Comparison of ENCODE assay signal across 1 cellular context in genomic region chr10:124166431-124167125, GRCh38.
TF ChIP-seq lines count a peak whose summit lies in the region.

No MANE protein-coding gene starts in this region.

TF ChIP-seq in H1, 55 proteins besides CTCF, POLR2A, EP300 and RAD21:
- TF ChIP-seq SIN3A (conservative IDR thresholded peaks at IDR 0.05 in 1 of 2, IDR thresholded peaks at IDR 0.05 in 1 of 2; ENCODE audit: low read depth in 1 of 2, low read length in 2 of 2) (no peak), TEAD4 (IDR thresholded peaks at IDR 0.05; ENCODE audit: low read depth, low read length) (no peak), NRF1 (IDR thresholded peaks at IDR 0.05; ENCODE audit: low read depth, low read length) (no peak), RBBP5 (IDR thresholded peaks at IDR 0.05; ENCODE audit: borderline replicate concordance, low read depth, low read length) (no peak), TBP (IDR thresholded peaks at IDR 0.05; ENCODE audit: low read depth, low read length) (no peak), CHD7 (IDR thresholded peaks at IDR 0.05; ENCODE audit: insufficient replicate concordance, low read length) (no peak), CHD1 (IDR thresholded peaks at IDR 0.05; ENCODE audit: low read depth, low read length) (no peak), CTBP2 (IDR thresholded peaks at IDR 0.05; ENCODE audit: borderline replicate concordance, insufficient read depth, insufficient read length, low read length) (no peak), SAP30 (IDR thresholded peaks at IDR 0.05; ENCODE audit: insufficient read depth, insufficient replicate concordance, low read length) (no peak), NANOG (IDR thresholded peaks at IDR 0.05; ENCODE audit: insufficient read depth, low read depth, low read length, poor library complexity, severe bottlenecking) (no peak), HDAC2 (IDR thresholded peaks at IDR 0.05; ENCODE audit: borderline replicate concordance in 1 of 2, low read depth in 2 of 2, low read length in 2 of 2) (no peak), RFX5 (IDR thresholded peaks at IDR 0.05; ENCODE audit: borderline replicate concordance, low read depth, low read length) (no peak), POLR2AphosphoS5 (IDR thresholded peaks at IDR 0.05; ENCODE audit: low read depth, low read length) (no peak), KDM1A (IDR thresholded peaks at IDR 0.05; ENCODE audit: borderline replicate concordance, low read length) (no peak), GABPA (IDR thresholded peaks at IDR 0.05; ENCODE audit: borderline replicate concordance, insufficient read depth, low read length) (no peak), TAF1 (IDR thresholded peaks at IDR 0.05; ENCODE audit: low read depth, low read length) (no peak)
TF ChIP-seq in H1: peak in this region for 0.
